ENCODE assay signal across 8 cellular contexts in genomic region chr18:74196220-74197119, GRCh38. TPM values are rescaled to one million over a fixed set of nuclear protein-coding genes. Genes with fewer than 3 reads are reported as not detected.
DNase-seq lines count a peak whose midpoint lies in the region; ATAC-seq and TF ChIP-seq lines count a peak whose summit lies in the region.

No MANE protein-coding gene starts in this region.

- peaks cover 5% of the 10 kb centered on the region for H3K4me1 ChIP-seq in CD4-positive, alpha-beta memory T cell (ENCODE audit: insufficient read depth, low read length)

- DNase-seq in CD4-positive, alpha-beta memory T cell: peak; percentile 57 to 78 (median 72)
- peak; percentile 96 for DNase-seq in NCI-H510A treated with DMSO at 0.1 percent for 48 hours (lab: John Stamatoyannopoulos, UW)
- DNase-seq in activated CD4-positive, alpha-beta T cell treated with anti-CD3 and anti-CD28 coated beads, Interleukin-2, amount 50 U/mL, for 24 hours (ENCODE audit: low read depth in 1 of 2, low spot score in 1 of 2): peak; percentile 4 to 42
- DNase-seq in effector memory CD8-positive, alpha-beta T cell: peak; percentile 29 to 58 (median 48)
- peak in 1 of 2 experiments; percentile 42 for DNase-seq in mesothelial cell of epicardium (ENCODE audit: low spot score in 2 of 2, unreplicated experiment in 2 of 2)
- DNase-seq in stimulated activated effector memory CD8-positive, alpha-beta T cell treated with anti-CD3 and anti-CD28 coated beads, Interleukin-12 subunit alpha, Interleukin-12 subunit beta, amount 100 ng/mL, for 72 hours (ENCODE audit: low spot score in 2 of 2): no peak

- H3K27me3 ChIP-seq in CD4-positive, alpha-beta memory T cell (ENCODE audit: insufficient read depth, low read length): no peaks in the 10 kb centered on the region

- H3K27me3 Mint-ChIP-seq in CD4-positive, alpha-beta memory T cell: peaks cover 2 to 14% of the 10 kb centered on the region in 2 donors
- peaks cover 19 to 40% of the 10 kb centered on the region in 2 donors for H3K27me3 Mint-ChIP-seq in effector memory CD8-positive, alpha-beta T cell
- peaks cover 11% of the 10 kb centered on the region for H3K27me3 Mint-ChIP-seq in mesothelial cell of epicardium (ENCODE audit: low read depth)

- CTCF ChIA-PET in CD4-positive, alpha-beta memory T cell (lab: Charles Lee; ENCODE audit: partially characterized antibody): interaction anchor here (0.6 to 5.7 kb wide), 12 partner anchors 10 to 354 kb away, joined by 3 to 63 read pairs (median 4); partner anchors contain the start of gene CNDP2

- peak; percentile 95 for TF ChIP-seq CTCF in mesothelial cell of epicardium (IDR thresholded peaks at IDR 0.05; ENCODE audit: unreplicated experiment)

- POLR2A ChIA-PET in CD4-positive, alpha-beta memory T cell (lab: Charles Lee; ENCODE audit: partially characterized antibody): no interaction called here

- no peaks in the 10 kb centered on the region for H3K36me3 ChIP-seq in CD4-positive, alpha-beta memory T cell (ENCODE audit: insufficient read depth, low read length)

- H3K9me3 ChIP-seq in CD4-positive, alpha-beta memory T cell (ENCODE audit: control insufficient read depth in 1 of 2, low read length in 2 of 2): no peaks in the 10 kb centered on the region

- ATAC-seq in GM19351 (IDR thresholded peaks at IDR 0.05; ENCODE audit: unreplicated experiment) (peak; percentile 88), HG03439 (IDR thresholded peaks at IDR 0.05; ENCODE audit: unreplicated experiment) (peak; percentile 83)
- peak; percentile 96 for ATAC-seq in effector memory CD8-positive, alpha-beta T cell (replicated peaks)
- ATAC-seq in stimulated activated effector memory CD8-positive, alpha-beta T cell treated with anti-CD3 and anti-CD28 coated beads, Interleukin-12 subunit alpha, Interleukin-12 subunit beta, amount 100 ng/mL, for 72 hours: peak; percentile 75

- H3K4me1 Mint-ChIP-seq in CD4-positive, alpha-beta memory T cell: peaks cover 0 to 4% (median 0%) of the 10 kb centered on the region in 4 donors
- H3K4me1 Mint-ChIP-seq in effector memory CD8-positive, alpha-beta T cell (ENCODE audit: low read depth in 2 of 2): peaks cover 0 to 2% of the 10 kb centered on the region in 2 donors
- peaks cover 8% of the 10 kb centered on the region for H3K4me1 Mint-ChIP-seq in mesothelial cell of epicardium
- H3K4me1 Mint-ChIP-seq in stimulated activated effector memory CD8-positive, alpha-beta T cell treated with anti-CD3 and anti-CD28 coated beads, Interleukin-12 subunit alpha, Interleukin-12 subunit beta, amount 100 ng/mL, for 72 hours: no peaks in the 10 kb centered on the region

- no peaks in the 10 kb centered on the region for H3K9me3 Mint-ChIP-seq in CD4-positive, alpha-beta memory T cell
- H3K9me3 Mint-ChIP-seq in effector memory CD8-positive, alpha-beta T cell: no peaks in the 10 kb centered on the region
- H3K9me3 Mint-ChIP-seq in mesothelial cell of epicardium: no peaks in the 10 kb centered on the region
- no peaks in the 10 kb centered on the region for H3K9me3 Mint-ChIP-seq in stimulated activated effector memory CD8-positive, alpha-beta T cell treated with anti-CD3 and anti-CD28 coated beads, Interleukin-12 subunit alpha, Interleukin-12 subunit beta, amount 100 ng/mL, for 72 hours

- peak overlapping the region; percentile 71 to 90 (median 81) for H3K4me3 Mint-ChIP-seq in CD4-positive, alpha-beta memory T cell
- peak overlapping the region; percentile 55 to 75 for H3K4me3 Mint-ChIP-seq in effector memory CD8-positive, alpha-beta T cell
- peak overlapping the region; percentile 61 for H3K4me3 Mint-ChIP-seq in mesothelial cell of epicardium
- peak overlapping the region; percentile 55 for H3K4me3 Mint-ChIP-seq in stimulated activated effector memory CD8-positive, alpha-beta T cell treated with anti-CD3 and anti-CD28 coated beads, Interleukin-12 subunit alpha, Interleukin-12 subunit beta, amount 100 ng/mL, for 72 hours

- no peak overlapping the region for H3K4me3 ChIP-seq in CD4-positive, alpha-beta memory T cell (ENCODE audit: low read length in 2 of 2)

- intact Hi-C loops in CD4-positive, alpha-beta memory T cell (cut with micrococcal nuclease): loop anchor here (1.0 to 5.0 kb wide), 8 partner anchors 48 to 356 kb away; partner anchors contain the start of gene TIMM21

- H3K36me3 Mint-ChIP-seq in CD4-positive, alpha-beta memory T cell: no peaks in the 10 kb centered on the region
- H3K36me3 Mint-ChIP-seq in effector memory CD8-positive, alpha-beta T cell (ENCODE audit: insufficient read depth): no peaks in the 10 kb centered on the region
- no peaks in the 10 kb centered on the region for H3K36me3 Mint-ChIP-seq in mesothelial cell of epicardium
- H3K36me3 Mint-ChIP-seq in stimulated activated effector memory CD8-positive, alpha-beta T cell treated with anti-CD3 and anti-CD28 coated beads, Interleukin-12 subunit alpha, Interleukin-12 subunit beta, amount 100 ng/mL, for 72 hours: no peaks in the 10 kb centered on the region

- no peak overlapping the region for H3K27ac ChIP-seq in CD4-positive, alpha-beta memory T cell (ENCODE audit: low read depth, low read length)

- H3K27ac Mint-ChIP-seq in CD4-positive, alpha-beta memory T cell: peak overlapping the region in 6 of 7 donors; percentile 23 to 79 (median 65)
- H3K27ac Mint-ChIP-seq in effector memory CD8-positive, alpha-beta T cell: peak overlapping the region; percentile 4 to 70
- peak overlapping the region; percentile 31 for H3K27ac Mint-ChIP-seq in mesothelial cell of epicardium
- H3K27ac Mint-ChIP-seq in stimulated activated effector memory CD8-positive, alpha-beta T cell treated with anti-CD3 and anti-CD28 coated beads, Interleukin-12 subunit alpha, Interleukin-12 subunit beta, amount 100 ng/mL, for 72 hours: peak overlapping the region; percentile 12

RNA-seq across cellular contexts. Expression of gene TIMM21, which starts 48.1 kb away (rescaled TPM):
- total RNA-seq in CD4-positive, alpha-beta memory T cell: 10 to 100 TPM; 23.6 to 24.2 TPM
- 10 to 100 TPM; 13.4 to 24.8 TPM for polyA plus RNA-seq in CD4-positive, alpha-beta memory T cell
- 22.8 to 24.4 TPM (median 24.0 TPM) in 3 replicates for total RNA-seq in mesothelial cell of epicardium

RNA-seq across cellular contexts. Expression of gene FBXO15, which starts 48.8 kb away (rescaled TPM):
- 1 to 10 TPM; 2.5 to 2.6 TPM for total RNA-seq in CD4-positive, alpha-beta memory T cell
- polyA plus RNA-seq in CD4-positive, alpha-beta memory T cell: 1 to 10 TPM; 2.0 to 2.2 TPM
- total RNA-seq in mesothelial cell of epicardium: 1.6 to 2.3 TPM (median 2.2 TPM) in 3 replicates

Comparison
In these comparisons a context has a peak if more than half of its experiments do, and no peak if none do; other contexts are left out.
1. DNase-seq: peak in CD4-positive, alpha-beta memory T cell (5 of 5), NCI-H510A treated with DMSO at 0.1 percent for 48 hours (single experiment), activated CD4-positive, alpha-beta T cell treated with anti-CD3 and anti-CD28 coated beads, Interleukin-2, amount 50 U/mL, for 24 hours (2 of 2) and effector memory CD8-positive, alpha-beta T cell (3 of 3); none in stimulated activated effector memory CD8-positive, alpha-beta T cell treated with anti-CD3 and anti-CD28 coated beads, Interleukin-12 subunit alpha, Interleukin-12 subunit beta, amount 100 ng/mL, for 72 hours (0 of 2).
2. H3K27ac Mint-ChIP-seq: peak in every context shown above with its lines; median percentile 65 in CD4-positive, alpha-beta memory T cell; 37 in effector memory CD8-positive, alpha-beta T cell; 31 in mesothelial cell of epicardium; 12 in stimulated activated effector memory CD8-positive, alpha-beta T cell treated with anti-CD3 and anti-CD28 coated beads, Interleukin-12 subunit alpha, Interleukin-12 subunit beta, amount 100 ng/mL, for 72 hours.
3. Peak in every context shown above with its lines, with median percentiles within 50 percentile points of each other: H3K4me3 Mint-ChIP-seq and ATAC-seq.